Comparison of ENCODE assay signal across 15 cellular contexts in the genomic region with DNA sequence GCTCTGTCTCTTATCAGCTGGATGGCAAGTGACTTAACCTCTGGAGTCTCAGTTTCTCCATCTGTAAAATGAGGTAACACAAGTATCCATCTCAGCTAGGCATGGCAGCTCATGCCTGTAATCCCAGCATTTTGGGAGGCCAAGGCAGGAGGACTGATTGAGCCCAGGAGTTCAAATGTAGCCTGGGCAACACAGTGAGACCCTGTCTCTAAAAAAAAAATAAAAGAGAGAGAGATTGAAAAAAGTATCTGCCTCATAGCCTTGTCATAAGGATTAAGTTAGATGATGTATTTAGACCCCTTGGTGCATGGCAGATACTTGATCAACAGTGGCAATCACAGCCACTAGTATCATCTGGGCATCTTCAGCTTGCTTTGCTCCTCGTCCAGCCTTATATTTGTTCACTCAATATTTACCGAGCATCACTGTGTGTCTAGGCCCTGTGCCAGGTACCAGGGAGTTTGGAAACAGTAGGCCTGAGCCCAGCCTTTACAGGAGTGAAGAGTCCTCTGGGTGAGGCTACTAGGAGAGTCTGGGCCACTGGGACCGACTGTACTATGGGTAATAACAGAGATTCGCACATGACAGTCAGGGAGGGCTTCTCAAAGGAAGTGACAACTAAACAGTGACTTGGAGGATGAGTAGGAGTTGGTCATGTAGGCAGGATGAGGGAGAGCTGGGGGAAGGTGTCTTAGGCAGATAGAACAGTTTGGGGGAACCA. TPM values are rescaled to one million over a fixed set of nuclear protein-coding genes. Genes with fewer than 3 reads are reported as not detected.
DNase-seq lines count a peak whose midpoint lies in the region; FAIRE-seq and TF ChIP-seq lines count a peak whose summit lies in the region.
"Had no signal": no experiment of that assay in that cellular context is flagged by ENCODE, and none has a peak within 500 bp of the region (broad histone marks: within the 10 kb centered on the region; RNA-seq: fewer than 3 reads in every experiment).

No MANE protein-coding gene starts in this region.

- POLR2A ChIA-PET in CD4-positive, alpha-beta memory T cell (lab: Charles Lee; ENCODE audit: partially characterized antibody): no interaction called here

- CTCF ChIA-PET in CD4-positive, alpha-beta memory T cell (lab: Charles Lee; ENCODE audit: partially characterized antibody): no interaction called here

- FAIRE-seq in D721Med (lab: Jason Lieb, UNC): no peak

- H3K4me1 Mint-ChIP-seq in CD4-positive, alpha-beta memory T cell: peaks cover 12 to 27% (median 20%) of the 10 kb centered on the region in 4 donors
- H3K4me1 Mint-ChIP-seq in endodermal cell: no peaks in the 10 kb centered on the region

- TF ChIP-seq CTCF in LNCaP clone FGC (IDR thresholded peaks at IDR 0.05; ENCODE audit: control insufficient read depth, extremely low read depth, insufficient read depth): no peak
- TF ChIP-seq CTCF in VCaP (conservative IDR thresholded peaks at IDR 0.05): no peak
- TF ChIP-seq CTCF in endodermal cell (conservative IDR thresholded peaks at IDR 0.05): no peak
- no peak for TF ChIP-seq CTCF in D721Med (IDR thresholded peaks at IDR 0.05; ENCODE audit: insufficient read depth, missing control alignments)

- no peaks in the 10 kb centered on the region for H3K27me3 ChIP-seq in CD4-positive, alpha-beta memory T cell (ENCODE audit: insufficient read depth, low read length)
- H3K27me3 ChIP-seq in endodermal cell (ENCODE audit: control insufficient read depth, insufficient read depth, low read length, poor library complexity, severe bottlenecking): no peaks in the 10 kb centered on the region
- H3K27me3 ChIP-seq: ascending aorta, MG63 had no signal

- peak overlapping the region in 6 of 7 donors; percentile 0 to 66 (median 47) for H3K27ac Mint-ChIP-seq in CD4-positive, alpha-beta memory T cell
- H3K27ac Mint-ChIP-seq in endodermal cell: no peak overlapping the region
- H3K27ac Mint-ChIP-seq: activated CD4-positive, alpha-beta memory T cell treated with anti-CD3 and anti-CD28 coated beads, Interleukin-2, amount 10 ng/mL, durations not matched to agents 7 days and 5 days had no signal

- H3K4me3 ChIP-seq in CD4-positive, alpha-beta memory T cell (ENCODE audit: low read length in 2 of 2): no peak overlapping the region
- H3K4me3 ChIP-seq in LNCaP clone FGC (ENCODE audit: low read depth, low read length): no peak overlapping the region
- no peak overlapping the region for H3K4me3 ChIP-seq in endodermal cell (ENCODE audit: low read length)
- H3K4me3 ChIP-seq: ascending aorta, MG63 had no signal

- DNase-seq in CD4-positive, alpha-beta memory T cell: no peak
- peak; percentile 98 for DNase-seq in LNCaP clone FGC (ENCODE audit: low read depth)
- DNase-seq in mesenteric fat pad (ENCODE audit: low spot score): peak; percentile 55
- no peak for DNase-seq in NCI-H1417 treated with DMSO at 0.1 percent for 48 hours (lab: John Stamatoyannopoulos, UW)
- no peak for DNase-seq in endodermal cell
- no peak for DNase-seq in NCI-H526 treated with DMSO at 0.1 percent for 48 hours (lab: John Stamatoyannopoulos, UW)
- DNase-seq in D721Med (ENCODE audit: insufficient read length, low spot score): no peak
- DNase-seq: activated CD4-positive, alpha-beta memory T cell treated with anti-CD3 and anti-CD28 coated beads, Interleukin-2, amount 10 ng/mL, durations not matched to agents 7 days and 5 days; effector memory CD4-positive, alpha-beta T cell; MG63; NK-92 treated with Interleukin-12 subunit alpha and Interleukin-12 subunit beta, amount 100 ng/mL, for 24 hours; nucleus accumbens; SW 1271 had no signal

- 92 to 100% methylated on average over 4 of the region's 4 CpGs for WGBS in endodermal cell (ENCODE audit: insufficient coverage in 1 of 2, insufficient read length in 1 of 2), 2 experiments

- intact Hi-C loops in CD4-positive, alpha-beta memory T cell (cut with micrococcal nuclease): no loop called here

- no peaks in the 10 kb centered on the region for H3K9me3 ChIP-seq in CD4-positive, alpha-beta memory T cell (ENCODE audit: control insufficient read depth in 1 of 2, low read length in 2 of 2)
- H3K9me3 ChIP-seq in endodermal cell (ENCODE audit: control insufficient read depth, low read length): no peaks in the 10 kb centered on the region
- H3K9me3 ChIP-seq: ascending aorta, MG63 had no signal

- no peaks in the 10 kb centered on the region for H3K9me3 Mint-ChIP-seq in CD4-positive, alpha-beta memory T cell
- H3K9me3 Mint-ChIP-seq in endodermal cell: no peaks in the 10 kb centered on the region
- H3K9me3 Mint-ChIP-seq: activated CD4-positive, alpha-beta memory T cell treated with anti-CD3 and anti-CD28 coated beads, Interleukin-2, amount 10 ng/mL, durations not matched to agents 7 days and 5 days had no signal

- no peak overlapping the region for H3K4me3 Mint-ChIP-seq in CD4-positive, alpha-beta memory T cell
- no peak overlapping the region for H3K4me3 Mint-ChIP-seq in endodermal cell
- H3K4me3 Mint-ChIP-seq: activated CD4-positive, alpha-beta memory T cell treated with anti-CD3 and anti-CD28 coated beads, Interleukin-2, amount 10 ng/mL, durations not matched to agents 7 days and 5 days had no signal

- no peak overlapping the region for H3K9ac ChIP-seq in endodermal cell (ENCODE audit: extremely low read depth, low read length, poor library complexity, severe bottlenecking)

- H3K27ac ChIP-seq in CD4-positive, alpha-beta memory T cell (ENCODE audit: low read depth, low read length): no peak overlapping the region
- peak overlapping the region; percentile 84 for H3K27ac ChIP-seq in VCaP
- no peak overlapping the region for H3K27ac ChIP-seq in endodermal cell (ENCODE audit: low read depth, low read length)
- H3K27ac ChIP-seq: ascending aorta had no signal

- H3K27me3 Mint-ChIP-seq in CD4-positive, alpha-beta memory T cell: no peaks in the 10 kb centered on the region
- H3K27me3 Mint-ChIP-seq in endodermal cell (ENCODE audit: insufficient read depth): no peaks in the 10 kb centered on the region
- H3K27me3 Mint-ChIP-seq: activated CD4-positive, alpha-beta memory T cell treated with anti-CD3 and anti-CD28 coated beads, Interleukin-2, amount 10 ng/mL, durations not matched to agents 7 days and 5 days had no signal

- H3K36me3 ChIP-seq in CD4-positive, alpha-beta memory T cell (ENCODE audit: insufficient read depth, low read length): peaks cover 7% of the 10 kb centered on the region
- H3K36me3 ChIP-seq in endodermal cell (ENCODE audit: control insufficient read depth, insufficient read depth, low read length): peaks cover 16% of the 10 kb centered on the region
- H3K36me3 ChIP-seq: MG63 had no signal

- H3K36me3 Mint-ChIP-seq in CD4-positive, alpha-beta memory T cell: peaks cover 13 to 28% of the 10 kb centered on the region in 2 donors
- H3K36me3 Mint-ChIP-seq in endodermal cell (ENCODE audit: low read depth): peaks cover 14% of the 10 kb centered on the region

- no peaks in the 10 kb centered on the region for H3K4me1 ChIP-seq in CD4-positive, alpha-beta memory T cell (ENCODE audit: insufficient read depth, low read length)
- H3K4me1 ChIP-seq in endodermal cell (ENCODE audit: control insufficient read depth, insufficient read depth, low read length): no peaks in the 10 kb centered on the region
- H3K4me1 ChIP-seq: ascending aorta had no signal

RNA-seq across cellular contexts. Expression of a gene that starts 34.2 kb away (rescaled TPM):
- 1 to 10 TPM; 8.3 to 8.6 TPM for total RNA-seq in CD4-positive, alpha-beta memory T cell
- 10 to 100 TPM in 1 of 2 donors, 1 to 10 TPM in 1; 4.4 to 11.9 TPM for polyA plus RNA-seq in CD4-positive, alpha-beta memory T cell
- total RNA-seq in mesenteric fat pad: 2.5 TPM
- 10 to 100 TPM; 21.0 to 22.8 TPM for total RNA-seq in endodermal cell
- 10.1 TPM for polyA plus RNA-seq in endodermal cell (2013, experiment 1 of 2)
- polyA plus RNA-seq in endodermal cell (2013, experiment 2 of 2): 10.4 TPM

RNA-seq across cellular contexts. Expression of a gene that starts 39.2 kb away (rescaled TPM):
- total RNA-seq in CD4-positive, alpha-beta memory T cell: 10 to 100 TPM; 86.1 to 86.2 TPM
- 10 to 100 TPM; 41.4 to 84.7 TPM for polyA plus RNA-seq in CD4-positive, alpha-beta memory T cell
- total RNA-seq in mesenteric fat pad: 13.8 TPM
- 1 to 10 TPM; 3.1 to 5.1 TPM for total RNA-seq in endodermal cell
- polyA plus RNA-seq in endodermal cell (2013, experiment 1 of 2): 3.0 TPM
- 1.8 TPM for polyA plus RNA-seq in endodermal cell (2013, experiment 2 of 2)

Comparison
In these comparisons a context has a peak if more than half of its experiments do, and no peak if none do; other contexts are left out.
1. DNase-seq: peak in LNCaP clone FGC (single experiment) and mesenteric fat pad (single experiment); none in CD4-positive, alpha-beta memory T cell (0 of 5), NCI-H1417 treated with DMSO at 0.1 percent for 48 hours (single experiment), endodermal cell (single experiment), NCI-H526 treated with DMSO at 0.1 percent for 48 hours (single experiment) and D721Med (single experiment).